Comparison of ENCODE assay signal across 8 cellular contexts in the genomic region with DNA sequence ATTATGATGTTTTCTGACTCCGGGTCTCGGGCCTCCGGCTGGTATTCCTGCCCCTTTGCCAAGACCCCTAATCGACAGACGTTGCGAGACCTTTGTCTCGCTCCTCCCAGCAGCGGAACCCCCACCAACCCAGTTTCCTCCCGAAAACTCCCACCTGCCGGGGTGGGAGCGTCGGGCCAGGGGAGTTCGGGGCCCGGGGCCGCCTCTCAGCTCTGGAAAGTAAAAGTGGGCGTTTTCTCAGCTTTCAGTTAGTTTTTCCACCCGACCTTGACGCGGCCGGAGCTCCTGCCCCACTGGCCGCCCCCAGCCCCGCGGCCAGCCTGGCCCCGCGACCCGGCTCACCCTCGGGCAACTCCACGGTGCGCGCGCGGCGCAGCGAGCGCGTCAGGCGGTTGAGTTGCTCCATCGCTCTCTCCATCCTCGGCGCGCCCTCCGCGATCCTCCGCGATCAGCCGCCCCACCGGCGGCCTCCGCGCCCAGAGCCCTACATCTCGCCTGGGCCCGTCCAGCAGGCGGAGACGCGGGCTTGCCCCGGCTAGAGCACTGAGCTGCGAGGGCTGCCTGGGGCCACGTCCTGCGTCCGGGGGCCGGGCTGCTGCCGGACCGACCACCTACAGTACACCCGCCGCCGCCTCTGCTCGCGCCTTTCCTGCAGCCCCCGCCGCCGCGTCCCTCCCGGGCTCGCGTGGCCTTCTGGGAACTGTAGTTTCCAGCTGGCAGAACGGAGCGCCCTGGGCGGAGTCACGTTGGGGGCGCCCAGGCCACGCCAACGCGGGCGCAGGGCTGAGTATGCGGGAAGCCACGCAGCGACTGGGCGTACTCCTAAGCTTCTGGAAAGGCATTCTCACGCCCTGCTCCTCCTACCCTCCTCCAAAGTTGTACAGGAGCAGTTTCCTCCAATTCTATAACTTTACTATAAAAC. TPM values are rescaled to one million over a fixed set of nuclear protein-coding genes. Genes with fewer than 3 reads are reported as not detected.
DNase-seq lines count a peak whose midpoint lies in the region; ATAC-seq and TF ChIP-seq lines count a peak whose summit lies in the region.

A gene with protein sequence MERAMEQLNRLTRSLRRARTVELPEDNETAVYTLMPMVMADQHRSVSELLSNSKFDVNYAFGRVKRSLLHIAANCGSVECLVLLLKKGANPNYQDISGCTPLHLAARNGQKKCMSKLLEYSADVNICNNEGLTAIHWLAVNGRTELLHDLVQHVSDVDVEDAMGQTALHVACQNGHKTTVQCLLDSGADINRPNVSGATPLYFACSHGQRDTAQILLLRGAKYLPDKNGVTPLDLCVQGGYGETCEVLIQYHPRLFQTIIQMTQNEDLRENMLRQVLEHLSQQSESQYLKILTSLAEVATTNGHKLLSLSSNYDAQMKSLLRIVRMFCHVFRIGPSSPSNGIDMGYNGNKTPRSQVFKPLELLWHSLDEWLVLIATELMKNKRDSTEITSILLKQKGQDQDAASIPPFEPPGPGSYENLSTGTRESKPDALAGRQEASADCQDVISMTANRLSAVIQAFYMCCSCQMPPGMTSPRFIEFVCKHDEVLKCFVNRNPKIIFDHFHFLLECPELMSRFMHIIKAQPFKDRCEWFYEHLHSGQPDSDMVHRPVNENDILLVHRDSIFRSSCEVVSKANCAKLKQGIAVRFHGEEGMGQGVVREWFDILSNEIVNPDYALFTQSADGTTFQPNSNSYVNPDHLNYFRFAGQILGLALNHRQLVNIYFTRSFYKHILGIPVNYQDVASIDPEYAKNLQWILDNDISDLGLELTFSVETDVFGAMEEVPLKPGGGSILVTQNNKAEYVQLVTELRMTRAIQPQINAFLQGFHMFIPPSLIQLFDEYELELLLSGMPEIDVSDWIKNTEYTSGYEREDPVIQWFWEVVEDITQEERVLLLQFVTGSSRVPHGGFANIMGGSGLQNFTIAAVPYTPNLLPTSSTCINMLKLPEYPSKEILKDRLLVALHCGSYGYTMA (minus strand): TSS at position 695 of the 922 bp plus-strand sequence. CDS start 277 bp downstream, at position 418.

- no peaks in the 10 kb centered on the region for H3K9me3 ChIP-seq in RWPE2 (ENCODE audit: severe bottlenecking)
- H3K9me3 ChIP-seq in stomach smooth muscle (ENCODE audit: control insufficient read depth in 2 of 2, low read length in 2 of 2), result no peaks in the 10 kb centered on the region

- peak within 1 kb of the TSS; percentile 8 for H3K27ac ChIP-seq in RWPE2 (ENCODE audit: poor library complexity, severe bottlenecking)
- H3K27ac ChIP-seq in stomach smooth muscle (ENCODE audit: low read length), result no peak within 1 kb of the TSS

- ATAC-seq in RWPE2 (ENCODE audit: low read depth), result peak; percentile 99

- peak within 1 kb of the TSS; percentile 77 to 87 for H3K9ac ChIP-seq in stomach smooth muscle (ENCODE audit: low read length in 2 of 2)

- H3K4me1 ChIP-seq in RWPE2 (ENCODE audit: insufficient read depth, poor library complexity, severe bottlenecking) (peaks cover 10% of the 10 kb centered on the region), stomach smooth muscle (ENCODE audit: control insufficient read depth, insufficient read depth, low read length) (no peaks in the 10 kb centered on the region)

- peak; percentile 16; the same call in 1 of the 2 replicates for TF ChIP-seq CTCF in LNCAP (IDR thresholded peaks at IDR 0.05)
- no peak for TF ChIP-seq CTCF in RWPE2 (IDR thresholded peaks at IDR 0.05; ENCODE audit: poor library complexity, severe bottlenecking)
- peak; percentile 21 for TF ChIP-seq CTCF in fibroblast of villous mesenchyme (IDR thresholded peaks at IDR 0.05; ENCODE audit: insufficient read depth, low read depth, low read length)
- TF ChIP-seq CTCF in neural crest cell (conservative IDR thresholded peaks at IDR 0.05), result peak; percentile 53

- H3K27ac Mint-ChIP-seq in neural crest cell (ENCODE audit: unreplicated experiment), result peak within 1 kb of the TSS; percentile 97

- H3K36me3 Mint-ChIP-seq in neural crest cell (ENCODE audit: low read depth), result no peaks in the 10 kb centered on the region

- DNase-seq in ELR (ENCODE audit: low read depth) (peak; percentile 93), GOT3 (lab: John Stamatoyannopoulos, UW) (peak; percentile 66), RWPE2 (ENCODE audit: low spot score) (peak; percentile 81), fibroblast of villous mesenchyme (ENCODE audit: low read depth) (peak; percentile 89), neural crest cell (ENCODE audit: low read depth, low spot score) (peak; percentile 86)
- DNase-seq in activated T-helper 9 cell treated with anti-CD3 and anti-CD28 coated beads, Interleukin-2, amount 50 U/mL, for 16 hours (ENCODE audit: low read depth), result peak; percentile 80

- peak within 1 kb of the TSS; percentile 99 for H3K4me3 Mint-ChIP-seq in neural crest cell

- H3K4me3 ChIP-seq in RWPE2 (ENCODE audit: severe bottlenecking), result peak within 1 kb of the TSS; percentile 97
- H3K4me3 ChIP-seq in fibroblast of villous mesenchyme (ENCODE audit: low read depth, low read length), result peak within 1 kb of the TSS; percentile 95
- peak within 1 kb of the TSS; percentile 84 to 87 for H3K4me3 ChIP-seq in stomach smooth muscle (ENCODE audit: low read length in 2 of 2)

- H3K27me3 ChIP-seq in RWPE2 (ENCODE audit: insufficient read depth, poor library complexity, severe bottlenecking), result no peaks in the 10 kb centered on the region
- H3K27me3 ChIP-seq in stomach smooth muscle (ENCODE audit: control insufficient read depth in 1 of 2, insufficient read depth in 2 of 2, low read length in 2 of 2), result peaks cover 0 to 2% of the 10 kb centered on the region in 2 donors

- H3K27me3 Mint-ChIP-seq in neural crest cell (ENCODE audit: low read depth), result no peaks in the 10 kb centered on the region

- H3K4me1 Mint-ChIP-seq in neural crest cell, result peaks cover 19% of the 10 kb centered on the region

- H3K36me3 ChIP-seq in RWPE2 (ENCODE audit: low read depth) (no peaks in the 10 kb centered on the region), stomach smooth muscle (ENCODE audit: control insufficient read depth in 2 of 2, insufficient read depth in 2 of 2, low read length in 2 of 2) (no peaks in the 10 kb centered on the region)

- H3K9me3 Mint-ChIP-seq in neural crest cell, result no peaks in the 10 kb centered on the region

RNA-seq across cellular contexts. Expression of the gene that starts here (rescaled TPM):
- total RNA-seq in fibroblast of villous mesenchyme (22.5 and 23.3 TPM in 2 replicates), neural crest cell (23.0 and 23.9 TPM in 2 replicates)
